ENCODE assay signal across 27 cellular contexts in the genomic region with DNA sequence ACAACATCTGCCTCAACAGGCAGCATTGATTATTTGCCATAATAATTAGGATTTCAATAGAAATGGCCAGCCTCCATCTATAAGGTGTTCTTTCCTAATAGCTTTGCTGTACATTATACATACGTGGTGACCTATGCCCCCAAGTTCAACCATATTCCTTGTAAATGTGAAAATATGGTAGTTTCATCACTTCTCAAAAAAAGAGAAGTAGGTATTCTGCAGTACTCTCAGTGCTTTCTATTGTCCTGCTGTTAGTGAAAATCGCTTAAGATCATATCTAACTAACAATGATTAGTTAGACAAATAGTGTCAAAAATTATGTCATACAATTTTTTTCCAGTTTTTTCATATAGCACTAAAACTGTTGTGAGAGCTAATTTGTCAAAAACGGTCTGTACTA.
A peak's percentile ranks its signal among the peaks of the same experiment; 100 is the strongest.
DNase-seq lines count a peak whose midpoint lies in the region; ATAC-seq and TF ChIP-seq lines count a peak whose summit lies in the region.
"Had no signal": no experiment of that assay in that cellular context is flagged by ENCODE, and none has a peak within 500 bp of the region (broad histone marks: within the 10 kb centered on the region; RNA-seq: fewer than 3 reads in every experiment).

No MANE protein-coding gene starts in this region.

- no peak for TF ChIP-seq CTCF in NB4 (IDR thresholded peaks at IDR 0.05; ENCODE audit: low read depth, low read length)
- TF ChIP-seq CTCF in spleen (IDR thresholded peaks at IDR 0.05 in 8 of 11, conservative IDR thresholded peaks at IDR 0.05 in 3 of 11), result no peak

- H3K27ac Mint-ChIP-seq in activated CD8-positive, alpha-beta T cell treated with anti-CD3 and anti-CD28 coated beads, Interleukin-2, amount 10 ng/mL, durations not matched to agents 7 days and 5 days, result no peak overlapping the region
- no peak overlapping the region for H3K27ac Mint-ChIP-seq in activated CD8-positive, alpha-beta memory T cell treated with anti-CD3 and anti-CD28 coated beads, Interleukin-2, amount 10 ng/mL, durations not matched to agents 7 days and 5 days
- H3K27ac Mint-ChIP-seq: naive B cell had no signal

- no peak overlapping the region for H3K4me3 ChIP-seq in NB4 (ENCODE audit: low read depth, low read length)
- no peak overlapping the region for H3K4me3 ChIP-seq in spleen
- H3K4me3 ChIP-seq: A549, cardiac muscle cell, heart left ventricle, right atrium auricular region had no signal

- CTCF ChIA-PET in activated CD8-positive, alpha-beta T cell treated with anti-CD3 and anti-CD28 coated beads, Interleukin-2, amount 10 ng/mL, durations not matched to agents 7 days and 5 days (lab: Charles Lee), result no interaction called here
- CTCF ChIA-PET in activated CD8-positive, alpha-beta memory T cell treated with anti-CD3 and anti-CD28 coated beads, Interleukin-2, amount 10 ng/mL, durations not matched to agents 7 days and 5 days (lab: Charles Lee), result no interaction called here

- POLR2A ChIA-PET in activated CD8-positive, alpha-beta T cell treated with anti-CD3 and anti-CD28 coated beads, Interleukin-2, amount 10 ng/mL, durations not matched to agents 7 days and 5 days (lab: Charles Lee), result no interaction called here

- ATAC-seq in GM18498 (IDR thresholded peaks at IDR 0.05; ENCODE audit: unreplicated experiment), result peak; percentile 73
- ATAC-seq in GM19324 (IDR thresholded peaks at IDR 0.05; ENCODE audit: low FRiP score, unreplicated experiment), result peak; percentile 83
- ATAC-seq in HG03025 (IDR thresholded peaks at IDR 0.05; ENCODE audit: low FRiP score, unreplicated experiment), result peak; percentile 73
- no peak for ATAC-seq in activated CD8-positive, alpha-beta T cell treated with anti-CD3 and anti-CD28 coated beads, Interleukin-2, amount 10 ng/mL, durations not matched to agents 7 days and 5 days
- no peak for ATAC-seq in activated CD8-positive, alpha-beta memory T cell treated with anti-CD3 and anti-CD28 coated beads, Interleukin-2, amount 10 ng/mL, durations not matched to agents 7 days and 5 days
- ATAC-seq: A549; activated T-cell treated with anti-CD3 and anti-CD28 coated beads, Interleukin-2, amount 50 U/mL, for 4 hours; heart left ventricle; HepG2 had no signal

- H3K27ac ChIP-seq in spleen, result no peak overlapping the region
- H3K27ac ChIP-seq: A549, cardiac muscle cell, heart left ventricle, right atrium auricular region had no signal

- no peaks in the 10 kb centered on the region for H3K4me1 Mint-ChIP-seq in activated CD8-positive, alpha-beta T cell treated with anti-CD3 and anti-CD28 coated beads, Interleukin-2, amount 10 ng/mL, durations not matched to agents 7 days and 5 days (ENCODE audit: low read depth)
- peaks cover 1% of the 10 kb centered on the region for H3K4me1 Mint-ChIP-seq in activated CD8-positive, alpha-beta memory T cell treated with anti-CD3 and anti-CD28 coated beads, Interleukin-2, amount 10 ng/mL, durations not matched to agents 7 days and 5 days
- H3K4me1 Mint-ChIP-seq: naive B cell had no signal

- TF ChIP-seq POLR2A in NB4 (IDR thresholded peaks at IDR 0.05; ENCODE audit: extremely low read depth, insufficient read length) (no peak), spleen (IDR thresholded peaks at IDR 0.05) (no peak)

- peak; percentile 2 for DNase-seq in NB4 (ENCODE audit: low read depth)
- DNase-seq in spleen, result no peak
- no peak for DNase-seq in SHP77 (lab: John Stamatoyannopoulos, UW)
- DNase-seq in activated CD8-positive, alpha-beta T cell treated with anti-CD3 and anti-CD28 coated beads, Interleukin-2, amount 10 ng/mL, durations not matched to agents 7 days and 5 days, result no peak
- DNase-seq in activated CD8-positive, alpha-beta memory T cell treated with anti-CD3 and anti-CD28 coated beads, Interleukin-2, amount 10 ng/mL, durations not matched to agents 7 days and 5 days, result no peak
- DNase-seq: activated CD4-positive, CD25-positive, alpha-beta regulatory T cell; activated naive CD4-positive, alpha-beta T cell treated with Interleukin-2 at 50 U/mL for 16 hours; activated T-cell treated with anti-CD3 and anti-CD28 coated beads, Interleukin-2, amount 50 U/mL, for 4 hours; amniotic stem cell; COR-L47; dermis blood vessel endothelial cell; DND-41; heart left ventricle; mesendoderm; naive B cell; NCI-H1436 treated with DMSO at 0.1 percent for 48 hours; NCI-H69; occipital lobe; substantia nigra; T-helper 9 cell had no signal

- H3K9me3 ChIP-seq in spleen, result no peaks in the 10 kb centered on the region
- H3K9me3 ChIP-seq: A549, heart left ventricle had no signal

- H3K36me3 Mint-ChIP-seq in activated CD8-positive, alpha-beta T cell treated with anti-CD3 and anti-CD28 coated beads, Interleukin-2, amount 10 ng/mL, durations not matched to agents 7 days and 5 days (ENCODE audit: low read depth), result no peaks in the 10 kb centered on the region
- H3K36me3 Mint-ChIP-seq in activated CD8-positive, alpha-beta memory T cell treated with anti-CD3 and anti-CD28 coated beads, Interleukin-2, amount 10 ng/mL, durations not matched to agents 7 days and 5 days, result no peaks in the 10 kb centered on the region
- H3K36me3 Mint-ChIP-seq: naive B cell had no signal

- H3K4me3 Mint-ChIP-seq in activated CD8-positive, alpha-beta T cell treated with anti-CD3 and anti-CD28 coated beads, Interleukin-2, amount 10 ng/mL, durations not matched to agents 7 days and 5 days, result no peak overlapping the region
- H3K4me3 Mint-ChIP-seq in activated CD8-positive, alpha-beta memory T cell treated with anti-CD3 and anti-CD28 coated beads, Interleukin-2, amount 10 ng/mL, durations not matched to agents 7 days and 5 days, result no peak overlapping the region
- H3K4me3 Mint-ChIP-seq: activated T-cell treated with anti-CD3 and anti-CD28 coated beads, Interleukin-2, amount 50 U/mL, for 4 hours; naive B cell had no signal

- peaks cover 0 to 5% (median 0%) of the 10 kb centered on the region in 6 donors for H3K4me1 ChIP-seq in spleen
- H3K4me1 ChIP-seq: A549, heart left ventricle, right atrium auricular region had no signal

- H3K9me3 Mint-ChIP-seq in activated CD8-positive, alpha-beta T cell treated with anti-CD3 and anti-CD28 coated beads, Interleukin-2, amount 10 ng/mL, durations not matched to agents 7 days and 5 days (ENCODE audit: insufficient read depth), result no peaks in the 10 kb centered on the region
- no peaks in the 10 kb centered on the region for H3K9me3 Mint-ChIP-seq in activated CD8-positive, alpha-beta memory T cell treated with anti-CD3 and anti-CD28 coated beads, Interleukin-2, amount 10 ng/mL, durations not matched to agents 7 days and 5 days (ENCODE audit: low read depth)
- H3K9me3 Mint-ChIP-seq: activated T-cell treated with anti-CD3 and anti-CD28 coated beads, Interleukin-2, amount 50 U/mL, for 4 hours had no signal

- no peaks in the 10 kb centered on the region for H3K36me3 ChIP-seq in spleen
- H3K36me3 ChIP-seq: cardiac muscle cell, heart left ventricle, right atrium auricular region had no signal

- H3K27me3 Mint-ChIP-seq in activated CD8-positive, alpha-beta T cell treated with anti-CD3 and anti-CD28 coated beads, Interleukin-2, amount 10 ng/mL, durations not matched to agents 7 days and 5 days (ENCODE audit: low read depth), result peaks cover 11% of the 10 kb centered on the region
- H3K27me3 Mint-ChIP-seq in activated CD8-positive, alpha-beta memory T cell treated with anti-CD3 and anti-CD28 coated beads, Interleukin-2, amount 10 ng/mL, durations not matched to agents 7 days and 5 days, result peaks cover 8% of the 10 kb centered on the region

- H3K27me3 ChIP-seq in spleen (replicated peaks in 1 of 7), result no peaks in the 10 kb centered on the region
- H3K27me3 ChIP-seq: cardiac muscle cell, heart left ventricle, right atrium auricular region had no signal

- intact Hi-C loops in spleen (cut with DNase I; ENCODE audit: low total_unique reads), result no loop called here

- WGBS in spleen, 5 donors, result 58 to 72% (median 63%) methylated on average over 3 of the region's 3 CpGs

Comparison
In these comparisons a context has a peak if more than half of its experiments do, and no peak if none do; other contexts are left out.
1. ATAC-seq: peak in GM18498 (single experiment), GM19324 (single experiment) and HG03025 (single experiment); none in activated CD8-positive, alpha-beta T cell treated with anti-CD3 and anti-CD28 coated beads, Interleukin-2, amount 10 ng/mL, durations not matched to agents 7 days and 5 days (single experiment) and activated CD8-positive, alpha-beta memory T cell treated with anti-CD3 and anti-CD28 coated beads, Interleukin-2, amount 10 ng/mL, durations not matched to agents 7 days and 5 days (single experiment).